22 cellular contexts compared by ENCODE assay signal in the genomic region with DNA sequence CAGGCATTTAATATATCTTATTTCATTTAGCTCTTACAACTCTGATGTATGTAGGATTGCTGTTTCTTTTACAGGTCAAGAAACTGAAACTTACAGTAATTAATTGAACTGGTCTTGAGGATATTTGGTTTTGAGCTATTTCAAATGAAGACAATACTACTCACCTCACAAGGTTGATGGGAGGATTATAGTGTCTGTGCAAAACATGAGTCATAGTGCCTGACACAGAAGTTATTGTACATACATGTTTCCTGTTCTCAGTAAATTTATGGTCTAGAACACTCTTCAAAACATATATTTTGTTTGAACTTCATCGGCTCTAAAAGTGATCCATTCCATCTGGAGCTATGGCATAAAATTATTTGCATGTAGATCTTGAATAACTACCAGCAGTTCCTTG.
A peak's percentile ranks its signal among the peaks of the same experiment; 100 is the strongest.
DNase-seq lines count a peak whose midpoint lies in the region; ATAC-seq, FAIRE-seq and TF ChIP-seq lines count a peak whose summit lies in the region.
"Had no signal": no experiment of that assay in that cellular context is flagged by ENCODE, and none has a peak within 500 bp of the region (broad histone marks: within the 10 kb centered on the region; RNA-seq: fewer than 3 reads in every experiment).

No MANE protein-coding gene starts in this region.

- H3K4me2 ChIP-seq in DOHH2 (ENCODE audit: low read length) (peak overlapping the region; percentile 60), endothelial cell of umbilical vein (ENCODE audit: insufficient read depth, low read length) (no peak overlapping the region)

- peaks cover 19% of the 10 kb centered on the region for H3F3A ChIP-seq in DOHH2 (ENCODE audit: control insufficient read depth, insufficient read depth)

- H3K9me1 ChIP-seq in endothelial cell of umbilical vein (replicated peaks; ENCODE audit: control insufficient read depth, extremely low read depth, insufficient read depth, low read length) = no peaks in the 10 kb centered on the region

- no TSS peak for BruUV-seq in endothelial cell of umbilical vein (replicated peaks; lab: Mats Ljungman, UMichigan)

- CTCF ChIA-PET in endothelial cell of umbilical vein (lab: Charles Lee) = interaction anchor here (1.1 to 1.6 kb wide), 2 partner anchors 24 to 260 kb away, joined by 4 to 5 read pairs; no protein-coding TSS in a partner anchor

- ATAC-seq in RWPE2 (ENCODE audit: low read depth) (peak; percentile 85), gastrocnemius medialis (peak; percentile 32 to 45), HG03280 (IDR thresholded peaks at IDR 0.05; ENCODE audit: unreplicated experiment) (no peak)

- H3K36me3 ChIP-seq in DOHH2 (ENCODE audit: control insufficient read depth, low read length) = no peaks in the 10 kb centered on the region
- H3K36me3 ChIP-seq in RWPE2 (ENCODE audit: low read depth) = no peaks in the 10 kb centered on the region
- no peaks in the 10 kb centered on the region for H3K36me3 ChIP-seq in endothelial cell of umbilical vein (ENCODE audit: control insufficient read depth in 2 of 2, extremely low read depth in 1 of 2, insufficient read depth in 2 of 2, low read length in 2 of 2)
- no peaks in the 10 kb centered on the region for H3K36me3 ChIP-seq in gastrocnemius medialis
- no peaks in the 10 kb centered on the region; the same call in 1 of the 2 replicates for H3K36me3 ChIP-seq in SJCRH30
- H3K36me3 ChIP-seq: heart right ventricle, lower lobe of right lung, neutrophil, transverse colon had no signal

- peak overlapping the region; percentile 95 for H3K27ac ChIP-seq in DOHH2 (ENCODE audit: low read depth, low read length)
- no peak overlapping the region for H3K27ac ChIP-seq in RWPE2 (ENCODE audit: poor library complexity, severe bottlenecking)
- no peak overlapping the region for H3K27ac ChIP-seq in endothelial cell of umbilical vein (ENCODE audit: insufficient read depth, low read depth, low read length)
- H3K27ac ChIP-seq in gastrocnemius medialis = peak overlapping the region; percentile 86 to 93 (median 90)
- H3K27ac ChIP-seq in SJCRH30 = no peak overlapping the region
- H3K27ac ChIP-seq: lower lobe of right lung, neutrophil, transverse colon had no signal

- dilution Hi-C loops in endothelial cell of umbilical vein (cut with MboI; ENCODE audit: extremely low pct_ligation_motif_present, low sequenced_read_pairs) = no loop called here

- no peaks in the 10 kb centered on the region for H3K27me3 ChIP-seq in DOHH2 (ENCODE audit: control insufficient read depth, low read length)
- H3K27me3 ChIP-seq in RWPE2 (ENCODE audit: insufficient read depth, poor library complexity, severe bottlenecking) = no peaks in the 10 kb centered on the region
- peaks cover 0 to 7% of the 10 kb centered on the region in 2 experiments for H3K27me3 ChIP-seq in endothelial cell of umbilical vein (ENCODE audit: control insufficient read depth in 2 of 2, insufficient read depth in 2 of 2, low read length in 2 of 2)
- H3K27me3 ChIP-seq in gastrocnemius medialis = no peaks in the 10 kb centered on the region
- no peaks in the 10 kb centered on the region for H3K27me3 ChIP-seq in SJCRH30
- H3K27me3 ChIP-seq: heart right ventricle, transverse colon had no signal

- FAIRE-seq in endothelial cell of umbilical vein (lab: Jason Lieb, UNC) = peak; percentile 35

- DNase-seq in RWPE2 (ENCODE audit: low spot score) = no peak
- no peak for DNase-seq in endothelial cell of umbilical vein (ENCODE audit: low read depth, low spot score)
- no peak for DNase-seq in gastrocnemius medialis
- no peak for DNase-seq in SJCRH30
- no peak for DNase-seq in DMS79 treated with DMSO at 0.1 percent for 48 hours (lab: John Stamatoyannopoulos, UW)
- DNase-seq: activated CD4-positive, alpha-beta T cell treated with anti-CD3 and anti-CD28 coated beads, Interleukin-2, amount 50 U/mL, for 4 hours; activated naive CD4-positive, alpha-beta T cell; activated T-cell treated with anti-CD3 and anti-CD28 coated beads for 4 hours; AML-193; effector CD8-positive, alpha-beta T cell; HFFc6; immature natural killer cell; lower lobe of right lung; NCI-H187 treated with DMSO at 0.1 percent for 48 hours; NCI-H226; SHP77 treated with DMSO at 0.1 percent for 48 hours; stimulated activated CD4-positive, alpha-beta T cell treated with anti-CD3 and anti-CD28 coated beads, Interleukin-4, amount 100 ng/mL, for 1 hour; transverse colon had no signal

- no peaks in the 10 kb centered on the region for H3K9me2 ChIP-seq in DOHH2 (replicated peaks; ENCODE audit: control insufficient read depth, low read length)

- H3K9me3 ChIP-seq in DOHH2 (ENCODE audit: control insufficient read depth, insufficient read depth, low read length) = no peaks in the 10 kb centered on the region
- H3K9me3 ChIP-seq in RWPE2 (ENCODE audit: severe bottlenecking) = no peaks in the 10 kb centered on the region
- H3K9me3 ChIP-seq in endothelial cell of umbilical vein (replicated peaks; ENCODE audit: control insufficient read depth, insufficient read depth, low read length) = no peaks in the 10 kb centered on the region
- no peaks in the 10 kb centered on the region for H3K9me3 ChIP-seq in gastrocnemius medialis
- no peaks in the 10 kb centered on the region for H3K9me3 ChIP-seq in SJCRH30 (replicated peaks)
- H3K9me3 ChIP-seq: heart right ventricle, lower lobe of right lung, neutrophil, transverse colon had no signal

- peaks cover 74% of the 10 kb centered on the region for H3K79me2 ChIP-seq in DOHH2 (ENCODE audit: control insufficient read depth, low read length)
- no peaks in the 10 kb centered on the region for H3K79me2 ChIP-seq in endothelial cell of umbilical vein (ENCODE audit: control insufficient read depth, insufficient read depth, low read length)

- peaks cover 84% of the 10 kb centered on the region for H3K4me1 ChIP-seq in DOHH2 (ENCODE audit: control insufficient read depth, low read length)
- peaks cover 11% of the 10 kb centered on the region for H3K4me1 ChIP-seq in RWPE2 (ENCODE audit: insufficient read depth, poor library complexity, severe bottlenecking)
- H3K4me1 ChIP-seq in endothelial cell of umbilical vein (ENCODE audit: control insufficient read depth, extremely low read depth, insufficient read depth, low read length) = no peaks in the 10 kb centered on the region
- peaks cover 75 to 76% of the 10 kb centered on the region in 2 donors for H3K4me1 ChIP-seq in gastrocnemius medialis
- H3K4me1 ChIP-seq in SJCRH30 = no peaks in the 10 kb centered on the region
- H3K4me1 ChIP-seq: transverse colon had no signal

- H2AFZ ChIP-seq in endothelial cell of umbilical vein (ENCODE audit: low read depth, low read length) = no peak overlapping the region

- peak overlapping the region; percentile 49 for H3K4me3 ChIP-seq in DOHH2 (ENCODE audit: low read length)
- H3K4me3 ChIP-seq in RWPE2 (ENCODE audit: severe bottlenecking) = no peak overlapping the region
- H3K4me3 ChIP-seq in endothelial cell of umbilical vein (replicated peaks in 1 of 3; ENCODE audit: insufficient read depth in 1 of 3, low read depth in 1 of 3, low read length in 3 of 3) = no peak overlapping the region
- H3K4me3 ChIP-seq in gastrocnemius medialis = no peak overlapping the region
- H3K4me3 ChIP-seq in SJCRH30 = no peak overlapping the region
- H3K4me3 ChIP-seq: heart right ventricle, lower lobe of right lung, transverse colon had no signal

- in situ Hi-C loops in gastrocnemius medialis (cut with MboI; ENCODE audit: low sequenced_read_pairs in 4 of 4) = no loop called here

- no peak for TF ChIP-seq CTCF in DOHH2 (IDR thresholded peaks at IDR 0.05; ENCODE audit: low read depth, low read length, poor library complexity, severe bottlenecking)
- no peak for TF ChIP-seq CTCF in RWPE2 (IDR thresholded peaks at IDR 0.05; ENCODE audit: poor library complexity, severe bottlenecking)
- TF ChIP-seq CTCF in endothelial cell of umbilical vein (IDR thresholded peaks at IDR 0.05; ENCODE audit: extremely low read depth in 1 of 2, insufficient read depth in 1 of 2, low read depth in 1 of 2, low read length in 2 of 2) = no peak
- TF ChIP-seq CTCF in gastrocnemius medialis (IDR thresholded peaks at IDR 0.05 in 4 of 5, conservative IDR thresholded peaks at IDR 0.05 in 1 of 5) = no peak

- no peaks in the 10 kb centered on the region for H4K20me1 ChIP-seq in DOHH2 (ENCODE audit: control insufficient read depth, insufficient read depth, low read depth, low read length)
- no peaks in the 10 kb centered on the region for H4K20me1 ChIP-seq in endothelial cell of umbilical vein (replicated peaks; ENCODE audit: control insufficient read depth, extremely low read depth, insufficient read depth, low read length)

- POLR2A ChIA-PET in endothelial cell of umbilical vein (lab: Charles Lee) = no interaction called here

- intact Hi-C loops in endothelial cell of umbilical vein (cut with micrococcal nuclease) = no loop called here
- intact Hi-C loops in gastrocnemius medialis (cut with DNase I; ENCODE audit: low total_unique reads) = loop anchor here (2.0 to 5.0 kb wide), 2 partner anchors 52 to 169 kb away; no protein-coding TSS in a partner anchor

- H3K9ac ChIP-seq in endothelial cell of umbilical vein (replicated peaks; ENCODE audit: extremely low read depth, insufficient read depth, low read length) = no peak overlapping the region

- TF ChIP-seq POLR2A in endothelial cell of umbilical vein (IDR thresholded peaks at IDR 0.05; ENCODE audit: low read depth, low read length) (no peak), gastrocnemius medialis (IDR thresholded peaks at IDR 0.05) (no peak)

TF ChIP-seq in endothelial cell of umbilical vein, 7 proteins besides CTCF, POLR2A, EP300 and RAD21:
- TF ChIP-seq MYC (IDR thresholded peaks at IDR 0.05; ENCODE audit: low read depth, low read length) (no peak), POLR2AphosphoS5 (IDR thresholded peaks at IDR 0.05; ENCODE audit: insufficient read depth, low read depth, low read length) (no peak), FOS (IDR thresholded peaks at IDR 0.05; ENCODE audit: borderline replicate concordance, insufficient read depth, low read length) (peak; percentile 36)

Comparison
In these comparisons a context has a peak if more than half of its experiments do, and no peak if none do; other contexts are left out.
1. H3K27ac ChIP-seq: peak in DOHH2 (single experiment) and gastrocnemius medialis (4 of 4); none in RWPE2 (single experiment), endothelial cell of umbilical vein (single experiment) and SJCRH30 (single experiment).